In the genomic region with DNA sequence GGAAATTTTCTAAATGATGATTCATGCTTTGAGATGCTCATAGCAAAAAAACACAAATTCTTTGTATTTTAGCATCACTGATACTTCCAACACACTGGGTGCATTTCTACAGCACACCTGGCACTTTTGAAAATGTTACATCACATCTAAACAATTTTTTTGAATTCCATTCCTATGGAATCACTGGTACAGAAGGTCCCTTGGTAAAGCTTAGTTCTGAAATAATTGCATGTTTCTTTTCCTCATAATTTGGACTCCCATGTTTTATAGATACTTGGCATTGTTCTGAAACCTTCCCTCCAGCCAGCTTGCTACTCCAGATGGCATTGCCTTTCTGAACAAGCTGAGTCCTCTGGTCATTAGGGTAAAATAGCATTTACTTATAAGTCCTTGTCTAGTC, we compare ENCODE assay signal across 15 cellular contexts.
"Had no signal": no experiment of that assay in that cellular context is flagged by ENCODE, and none has a peak within 500 bp of the region (broad histone marks: within the 10 kb centered on the region; RNA-seq: fewer than 3 reads in every experiment).

No MANE protein-coding gene starts in this region.

- H3K4me1 ChIP-seq: gastrocnemius medialis, neural progenitor cell, right lobe of liver, suprapubic skin had no signal

- H3K9me3 Mint-ChIP-seq: neural progenitor cell had no signal

- H3K36me3 ChIP-seq: brain microvascular endothelial cell, gastrocnemius medialis, neural progenitor cell, right lobe of liver, suprapubic skin had no signal

- H3K4me3 Mint-ChIP-seq: activated naive CD8-positive, alpha-beta T cell treated with anti-CD3 and anti-CD28 coated beads, Interleukin-2, amount 10 ng/mL, durations not matched to agents 7 days and 5 days; dendritic cell treated with granulocyte-macrophage colony-stimulating factor and Interleukin-4, amounts not matched to agents 40 ng/mL and 50 ng/mL, for 4 days; naive B cell; neural progenitor cell; stimulated activated naive CD8-positive, alpha-beta T cell treated with anti-CD3 and anti-CD28 coated beads, Interleukin-15, Interleukin-2, amounts not matched to agents 100 ng/mL and 50 ng/mL, for 24 hours had no signal

- ATAC-seq: gastrocnemius medialis, right lobe of liver had no signal

- H3K9me3 ChIP-seq: gastrocnemius medialis, right lobe of liver, suprapubic skin had no signal

- H3K27ac ChIP-seq: brain microvascular endothelial cell, gastrocnemius medialis, neural progenitor cell, right lobe of liver, suprapubic skin had no signal

- H3K27ac Mint-ChIP-seq: activated naive CD8-positive, alpha-beta T cell treated with anti-CD3 and anti-CD28 coated beads, Interleukin-2, amount 10 ng/mL, durations not matched to agents 7 days and 5 days; dendritic cell treated with granulocyte-macrophage colony-stimulating factor and Interleukin-4, amounts not matched to agents 40 ng/mL and 50 ng/mL, for 4 days; naive B cell; neural progenitor cell; stimulated activated naive CD8-positive, alpha-beta T cell treated with anti-CD3 and anti-CD28 coated beads, Interleukin-15, Interleukin-2, amounts not matched to agents 100 ng/mL and 50 ng/mL, for 24 hours had no signal

- H3K4me3 ChIP-seq: gastrocnemius medialis, neural progenitor cell, right lobe of liver, suprapubic skin had no signal

- H3K27me3 ChIP-seq: brain microvascular endothelial cell, gastrocnemius medialis, neural progenitor cell, right lobe of liver, suprapubic skin had no signal

- H3K36me3 Mint-ChIP-seq: activated naive CD8-positive, alpha-beta T cell treated with anti-CD3 and anti-CD28 coated beads, Interleukin-2, amount 10 ng/mL, durations not matched to agents 7 days and 5 days; naive B cell; neural progenitor cell had no signal

- DNase-seq: activated CD4-positive, alpha-beta T cell treated with anti-CD3 and anti-CD28 coated beads for 1 hour; activated CD4-positive, alpha-beta T cell treated with anti-CD3 and anti-CD28 coated beads, Interleukin-2, amount 50 U/mL, for 4 hours; activated naive CD4-positive, alpha-beta T cell; activated naive CD8-positive, alpha-beta T cell treated with anti-CD3 and anti-CD28 coated beads, Interleukin-2, amount 10 ng/mL, durations not matched to agents 7 days and 5 days; activated T-cell treated with anti-CD3 and anti-CD28 coated beads for 4 hours; brain microvascular endothelial cell; effector memory CD4-positive, alpha-beta T cell; gastrocnemius medialis; naive B cell; right lobe of liver; T1000 had no signal

- H3K4me1 Mint-ChIP-seq: activated naive CD8-positive, alpha-beta T cell treated with anti-CD3 and anti-CD28 coated beads, Interleukin-2, amount 10 ng/mL, durations not matched to agents 7 days and 5 days; naive B cell; neural progenitor cell had no signal

- H3K27me3 Mint-ChIP-seq: activated naive CD8-positive, alpha-beta T cell treated with anti-CD3 and anti-CD28 coated beads, Interleukin-2, amount 10 ng/mL, durations not matched to agents 7 days and 5 days; dendritic cell treated with granulocyte-macrophage colony-stimulating factor and Interleukin-4, amounts not matched to agents 40 ng/mL and 50 ng/mL, for 4 days; naive B cell; stimulated activated naive CD8-positive, alpha-beta T cell treated with anti-CD3 and anti-CD28 coated beads, Interleukin-15, Interleukin-2, amounts not matched to agents 100 ng/mL and 50 ng/mL, for 24 hours had no signal
